2 cellular contexts compared by ENCODE assay signal in genomic region chrX:34555481-34555880, GRCh38.
TF ChIP-seq lines count a peak whose summit lies in the region.

No MANE protein-coding gene starts in this region.

TF ChIP-seq in IMR-90, 13 proteins besides CTCF, POLR2A, EP300 and RAD21:
- TF ChIP-seq USF2 (IDR thresholded peaks at IDR 0.05; ENCODE audit: low read depth, low read length) = no peak
- peak; percentile 57 for TF ChIP-seq CEBPB (IDR thresholded peaks at IDR 0.05; ENCODE audit: low read depth, low read length)
- TF ChIP-seq MAFK (IDR thresholded peaks at IDR 0.05; ENCODE audit: low read depth, low read length) = no peak

TF ChIP-seq in H1, 55 proteins besides CTCF, POLR2A, EP300 and RAD21:
- no peak for TF ChIP-seq GABPA (IDR thresholded peaks at IDR 0.05; ENCODE audit: borderline replicate concordance, insufficient read depth, low read length)
- TF ChIP-seq TAF1 (IDR thresholded peaks at IDR 0.05; ENCODE audit: low read depth, low read length) = no peak
- 0 out of 2 replicates have a peak, but pooled peaks have one; percentile 12 for TF ChIP-seq CEBPB (IDR thresholded peaks at IDR 0.05; ENCODE audit: low read depth, low read length)
